ENCODE assay signal across 14 cellular contexts in the genomic region with DNA sequence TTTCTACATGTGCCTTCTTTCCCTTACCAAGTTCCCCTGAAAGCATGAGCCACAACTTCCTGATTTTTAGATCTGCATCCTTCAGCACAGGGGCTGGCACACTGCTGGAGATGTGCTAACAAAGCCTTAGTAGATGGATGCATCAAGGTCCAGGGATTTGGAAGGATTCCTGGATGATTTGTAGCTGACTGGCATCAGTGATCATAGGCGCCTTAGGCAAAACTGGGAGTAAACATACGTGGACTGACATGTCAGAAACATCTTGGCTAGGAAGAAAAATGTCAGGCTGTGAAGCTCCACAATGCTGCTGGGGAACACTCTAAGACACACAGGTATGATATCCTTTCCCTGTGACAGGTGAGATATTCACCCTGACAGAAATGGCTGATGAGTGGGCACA.
"Had no signal": no experiment of that assay in that cellular context is flagged by ENCODE, and none has a peak within 500 bp of the region (broad histone marks: within the 10 kb centered on the region; RNA-seq: fewer than 3 reads in every experiment).

No MANE protein-coding gene starts in this region.

- ATAC-seq: naive thymus-derived CD4-positive, alpha-beta T cell; right cardiac atrium; stimulated activated memory B cell treated with anti-CD40 and anti-IgM and Interleukin-4, amounts not matched to agents 10 μg/mL and 1 μg/mL and 100 μg/mL, for 72 hours; upper lobe of right lung had no signal

- H3K27me3 ChIP-seq: esophagus squamous epithelium, tibial nerve, upper lobe of right lung, vagina had no signal

- H3K36me3 ChIP-seq: esophagus squamous epithelium, tibial nerve, upper lobe of right lung, vagina had no signal

- H3K4me2 ChIP-seq: smooth muscle cell had no signal

- H3K9me3 ChIP-seq: esophagus squamous epithelium, tibial nerve, upper lobe of right lung, vagina had no signal

- H3K4me1 ChIP-seq: upper lobe of right lung, vagina had no signal

- DNase-seq: cortex of kidney; effector memory CD4-positive, alpha-beta T cell; esophagus squamous epithelium; foreskin fibroblast; kidney glomerular epithelial cell; mammary epithelial cell; naive thymus-derived CD4-positive, alpha-beta T cell; right cardiac atrium; stimulated activated CD4-positive, alpha-beta T cell treated with anti-CD3 and anti-CD28 coated beads, Interleukin-4, amount 100 ng/mL, for 1 hour; upper lobe of right lung had no signal

- H3K4me3 ChIP-seq: esophagus squamous epithelium, smooth muscle cell, tibial nerve, upper lobe of right lung, vagina had no signal

- H3K27ac ChIP-seq: tibial nerve, upper lobe of right lung, vagina had no signal
